In the genomic region with DNA sequence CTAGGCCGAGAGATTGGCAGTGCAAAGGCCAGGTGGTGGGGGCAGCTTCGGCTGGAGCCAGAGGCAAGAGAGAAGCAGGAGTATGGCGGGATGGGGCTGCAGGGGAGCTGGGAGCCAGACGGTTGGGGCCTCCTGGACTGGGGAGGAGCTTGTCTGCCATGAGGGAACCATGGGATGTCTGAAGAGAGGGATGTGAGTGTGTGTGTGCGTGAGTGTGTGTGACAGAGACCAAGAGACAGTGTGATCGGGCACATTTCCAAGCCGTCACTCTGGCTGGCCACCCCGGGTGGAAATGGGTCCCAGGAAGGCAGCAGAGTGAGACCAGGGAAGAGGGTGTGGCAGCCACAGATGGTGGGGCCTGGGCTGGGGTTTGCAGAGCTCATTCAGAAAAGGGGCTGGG, we compare ENCODE assay signal across 1 cellular context.
TF ChIP-seq lines count a peak whose summit lies in the region.

No MANE protein-coding gene starts in this region.

TF ChIP-seq in SK-N-SH, 30 proteins besides CTCF, POLR2A, EP300 and RAD21 (continued from another document):
- no peak for TF ChIP-seq NRF1 (IDR thresholded peaks at IDR 0.05; ENCODE audit: low read depth, low read length)
- TF ChIP-seq, protein P1, sequence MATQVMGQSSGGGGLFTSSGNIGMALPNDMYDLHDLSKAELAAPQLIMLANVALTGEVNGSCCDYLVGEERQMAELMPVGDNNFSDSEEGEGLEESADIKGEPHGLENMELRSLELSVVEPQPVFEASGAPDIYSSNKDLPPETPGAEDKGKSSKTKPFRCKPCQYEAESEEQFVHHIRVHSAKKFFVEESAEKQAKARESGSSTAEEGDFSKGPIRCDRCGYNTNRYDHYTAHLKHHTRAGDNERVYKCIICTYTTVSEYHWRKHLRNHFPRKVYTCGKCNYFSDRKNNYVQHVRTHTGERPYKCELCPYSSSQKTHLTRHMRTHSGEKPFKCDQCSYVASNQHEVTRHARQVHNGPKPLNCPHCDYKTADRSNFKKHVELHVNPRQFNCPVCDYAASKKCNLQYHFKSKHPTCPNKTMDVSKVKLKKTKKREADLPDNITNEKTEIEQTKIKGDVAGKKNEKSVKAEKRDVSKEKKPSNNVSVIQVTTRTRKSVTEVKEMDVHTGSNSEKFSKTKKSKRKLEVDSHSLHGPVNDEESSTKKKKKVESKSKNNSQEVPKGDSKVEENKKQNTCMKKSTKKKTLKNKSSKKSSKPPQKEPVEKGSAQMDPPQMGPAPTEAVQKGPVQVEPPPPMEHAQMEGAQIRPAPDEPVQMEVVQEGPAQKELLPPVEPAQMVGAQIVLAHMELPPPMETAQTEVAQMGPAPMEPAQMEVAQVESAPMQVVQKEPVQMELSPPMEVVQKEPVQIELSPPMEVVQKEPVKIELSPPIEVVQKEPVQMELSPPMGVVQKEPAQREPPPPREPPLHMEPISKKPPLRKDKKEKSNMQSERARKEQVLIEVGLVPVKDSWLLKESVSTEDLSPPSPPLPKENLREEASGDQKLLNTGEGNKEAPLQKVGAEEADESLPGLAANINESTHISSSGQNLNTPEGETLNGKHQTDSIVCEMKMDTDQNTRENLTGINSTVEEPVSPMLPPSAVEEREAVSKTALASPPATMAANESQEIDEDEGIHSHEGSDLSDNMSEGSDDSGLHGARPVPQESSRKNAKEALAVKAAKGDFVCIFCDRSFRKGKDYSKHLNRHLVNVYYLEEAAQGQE (IDR thresholded peaks at IDR 0.05; ENCODE audit: low read depth, low read length), result no peak
TF ChIP-seq in SK-N-SH: peak in this region for 0.
